18 cellular contexts compared by ENCODE assay signal in the genomic region with DNA sequence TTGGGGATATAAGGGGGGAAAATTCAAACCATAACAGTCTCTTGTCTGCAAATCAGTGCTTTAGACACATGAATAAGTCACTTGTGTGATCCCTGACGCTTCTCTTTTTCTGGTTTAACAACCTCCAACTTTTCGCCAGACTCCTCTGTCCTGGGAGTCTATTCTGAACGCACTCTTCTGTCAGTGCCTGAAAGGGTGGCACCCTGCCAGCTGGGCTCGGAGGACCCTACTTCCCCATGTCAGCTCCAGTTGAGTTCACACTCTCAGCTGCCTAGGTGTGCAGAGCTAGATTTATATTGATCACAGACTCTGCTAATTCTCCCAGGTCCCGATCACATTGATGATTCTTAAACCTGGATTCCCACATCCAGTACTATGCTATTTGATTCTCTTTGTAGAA.
DNase-seq lines count a peak whose midpoint lies in the region; TF ChIP-seq lines count a peak whose summit lies in the region.
"Had no signal": no experiment of that assay in that cellular context is flagged by ENCODE, and none has a peak within 500 bp of the region (broad histone marks: within the 10 kb centered on the region; RNA-seq: fewer than 3 reads in every experiment).

No MANE protein-coding gene starts in this region.

- H3F3A ChIP-seq in GM23248 (ENCODE audit: insufficient read depth) (no peaks in the 10 kb centered on the region), SK-N-SH (replicated peaks; ENCODE audit: insufficient read depth) (no peaks in the 10 kb centered on the region)

- H3K4me2 ChIP-seq in GM23248 (ENCODE audit: unreplicated experiment) = no peak overlapping the region
- H3K4me2 ChIP-seq in SK-N-SH = no peak overlapping the region; the same call in 1 of the 2 replicates
- H3K4me2 ChIP-seq in osteoblast (ENCODE audit: insufficient read depth, low read length) = no peak overlapping the region
- H3K4me2 ChIP-seq: hepatocyte had no signal

- H2AFZ ChIP-seq in GM23248 = peak overlapping the region; percentile 14; the same call in 1 of the 2 replicates
- no peak overlapping the region for H2AFZ ChIP-seq in SK-N-SH (ENCODE audit: low read depth)
- H2AFZ ChIP-seq in osteoblast (ENCODE audit: low read length) = peak overlapping the region; percentile 23
- H2AFZ ChIP-seq: hepatocyte had no signal

- H3K9me2 ChIP-seq in GM23248 (ENCODE audit: insufficient read depth) (no peaks in the 10 kb centered on the region), SK-N-SH (no peaks in the 10 kb centered on the region)

- TF ChIP-seq EP300 in SK-N-SH (IDR thresholded peaks at IDR 0.05; ENCODE audit: borderline replicate concordance in 1 of 2, low read depth in 1 of 2, low read length in 1 of 2) = no peak

- H3K4me1 ChIP-seq in GM23248 (ENCODE audit: insufficient read depth) = peaks cover 21% of the 10 kb centered on the region
- peaks cover 2 to 13% of the 10 kb centered on the region in 2 experiments; a peak in 3 of 4 replicates for H3K4me1 ChIP-seq in SK-N-SH (ENCODE audit: control insufficient read depth in 1 of 2, insufficient read depth in 2 of 2, low read depth in 1 of 2, low read length in 1 of 2)
- H3K4me1 ChIP-seq in osteoblast (ENCODE audit: insufficient read depth, low read length) = peaks cover 26% of the 10 kb centered on the region

- H3K4me3 ChIP-seq in GM23248 = no peak overlapping the region
- no peak overlapping the region for H3K4me3 ChIP-seq in SK-N-SH (ENCODE audit: low read depth in 2 of 2, low read length in 1 of 2)
- no peak overlapping the region for H3K4me3 ChIP-seq in osteoblast (ENCODE audit: insufficient read depth, low read length)
- H3K4me3 ChIP-seq: hepatocyte had no signal

- H3K9me3 ChIP-seq in GM23248 (ENCODE audit: low read depth) = no peaks in the 10 kb centered on the region
- H3K9me3 ChIP-seq in SK-N-SH = no peaks in the 10 kb centered on the region
- no peaks in the 10 kb centered on the region for H3K9me3 ChIP-seq in osteoblast (ENCODE audit: low read depth, low read length)

- in situ Hi-C loops in GM23248 (cut with MboI) = no loop called here
- in situ Hi-C loops in GM13976 (cut with MboI; ENCODE audit: low sequenced_read_pairs, unreplicated experiment) = no loop called here

- 49 to 55% methylated on average over 5 of the region's 5 CpGs for WGBS in GM23248 (ENCODE audit: low coverage in 1 of 2, low lambda C conversion rate in 2 of 2, missing lambda C conversion rate in 2 of 2), 2 experiments
- 87% methylated on average over 5 of the region's 5 CpGs for WGBS in SK-N-SH (ENCODE audit: low lambda C conversion rate)

- TF ChIP-seq RAD21 in SK-N-SH (IDR thresholded peaks at IDR 0.05; ENCODE audit: low read length) = no peak

- H3K36me3 ChIP-seq in GM23248 (ENCODE audit: low read depth) (no peaks in the 10 kb centered on the region), SK-N-SH (replicated peaks in 1 of 2; ENCODE audit: control insufficient read depth in 1 of 2, insufficient read depth in 2 of 2, low read length in 1 of 2) (no peaks in the 10 kb centered on the region), osteoblast (ENCODE audit: insufficient read depth, low read length) (no peaks in the 10 kb centered on the region)

- CTCF ChIA-PET in SK-N-SH (lab: Yijun Ruan, JAX) = interaction anchor here (1.0 kb wide), 1 partner anchor 9 kb away, joined by 3 read pairs; no protein-coding TSS in a partner anchor

- POLR2A ChIA-PET in SK-N-SH (lab: Yijun Ruan, JAX) = no interaction called here

- H3K27ac ChIP-seq in GM23248 = no peak overlapping the region
- H3K27ac ChIP-seq in SK-N-SH (ENCODE audit: low read depth in 2 of 2, low read length in 1 of 2) = peak overlapping the region; percentile 28 to 41; a peak in 2 of 4 replicates
- H3K27ac ChIP-seq in osteoblast (ENCODE audit: low read depth, low read length) = no peak overlapping the region
- H3K27ac ChIP-seq: 22Rv1, hepatocyte had no signal

- H3K79me2 ChIP-seq in GM23248 (ENCODE audit: insufficient read depth) = no peaks in the 10 kb centered on the region
- no peaks in the 10 kb centered on the region for H3K79me2 ChIP-seq in SK-N-SH (ENCODE audit: insufficient read depth)
- H3K79me2 ChIP-seq in osteoblast (ENCODE audit: insufficient read depth, low read length) = no peaks in the 10 kb centered on the region
- H3K79me2 ChIP-seq: hepatocyte had no signal

- H4K20me1 ChIP-seq in GM23248 (ENCODE audit: insufficient read depth) (no peaks in the 10 kb centered on the region), SK-N-SH (ENCODE audit: insufficient read depth) (no peaks in the 10 kb centered on the region), osteoblast (ENCODE audit: insufficient read depth, low read length) (no peaks in the 10 kb centered on the region)

- DNase-seq in DMS153 (lab: John Stamatoyannopoulos, UW) (peak; percentile 2), DMS153 treated with DMSO at 0.1 percent for 48 hours (lab: John Stamatoyannopoulos, UW; ENCODE audit: unreplicated experiment) (no peak), GM23248 (no peak), SK-N-SH (no peak), osteoblast (ENCODE audit: insufficient read length, low spot score, missing footprints) (no peak), NOMO-1 (lab: John Stamatoyannopoulos, UW; ENCODE audit: unreplicated experiment in 2 of 2) (no peak), NCI-H2081 treated with DMSO at 0.1 percent for 48 hours (lab: John Stamatoyannopoulos, UW) (no peak), GM13976 (ENCODE audit: low spot score) (no peak)
- DNase-seq: activated B cell treated with CpG ODN at 0.5 μM for 24 hours; activated CD8-positive, alpha-beta memory T cell treated with anti-CD3 and anti-CD28 coated beads, Interleukin-2, amount 10 ng/mL, durations not matched to agents 7 days and 5 days; CD4-positive, alpha-beta memory T cell; H7; KG1; NCI-H1436; NCI-H526; T-cell had no signal

- H3K9ac ChIP-seq in GM23248 = no peak overlapping the region
- H3K9ac ChIP-seq in SK-N-SH = no peak overlapping the region

- TF ChIP-seq CTCF in SK-N-SH (IDR thresholded peaks at IDR 0.05) (no peak), osteoblast (IDR thresholded peaks at IDR 0.05; ENCODE audit: extremely low read depth, low read depth, low read length) (no peak), GM13976 (IDR thresholded peaks at IDR 0.05; ENCODE audit: borderline replicate concordance, control extremely low read depth, extremely low read depth, insufficient read depth, missing control alignments) (no peak)

- H3K27me3 ChIP-seq in GM23248 (replicated peaks; ENCODE audit: insufficient read depth) = no peaks in the 10 kb centered on the region
- no peaks in the 10 kb centered on the region for H3K27me3 ChIP-seq in SK-N-SH (ENCODE audit: insufficient read depth)
- H3K27me3 ChIP-seq in osteoblast (ENCODE audit: insufficient read depth, low read length) = no peaks in the 10 kb centered on the region
- H3K27me3 ChIP-seq: hepatocyte had no signal

TF ChIP-seq in SK-N-SH, 30 proteins besides CTCF, POLR2A, EP300 and RAD21:
- TF ChIP-seq JUND (IDR thresholded peaks at IDR 0.05) = no peak
- no peak for TF ChIP-seq ELF1 (IDR thresholded peaks at IDR 0.05)
- TF ChIP-seq FOSL2 (IDR thresholded peaks at IDR 0.05; ENCODE audit: borderline replicate concordance, low read depth) = no peak
- TF ChIP-seq GATA2 (CRISPR knock-in tag; IDR thresholded peaks at IDR 0.05) = no peak
- TF ChIP-seq ZBTB33 (IDR thresholded peaks at IDR 0.05; ENCODE audit: borderline replicate concordance, low read depth) = no peak
- no peak for TF ChIP-seq NFIC (IDR thresholded peaks at IDR 0.05; ENCODE audit: borderline replicate concordance)

Comparison
In these comparisons a context has a peak if more than half of its experiments do, and no peak if none do; other contexts are left out.
1. H3K27ac ChIP-seq: peak in SK-N-SH (2 of 2); none in GM23248 (single experiment) and osteoblast (single experiment).